ENCODE assay signal across 15 cellular contexts in genomic region chr16:67957622-67958021, GRCh38. TPM values are rescaled to one million over a fixed set of nuclear protein-coding genes. Genes with fewer than 3 reads are reported as not detected.
DNase-seq lines count a peak whose midpoint lies in the region; ATAC-seq, FAIRE-seq and TF ChIP-seq lines count a peak whose summit lies in the region.
"Had no signal": no experiment of that assay in that cellular context is flagged by ENCODE, and none has a peak within 500 bp of the region (broad histone marks: within the 10 kb centered on the region; RNA-seq: fewer than 3 reads in every experiment).

No MANE protein-coding gene starts in this region.

- H3K27ac ChIP-seq in HepG2 (ENCODE audit: extremely low read length, insufficient read depth, low read length) (no peak overlapping the region), right lobe of liver (no peak overlapping the region), gastrocnemius medialis (peak overlapping the region in 3 of 4 donors; percentile 87 to 95 (median 90))

- no peak for TF ChIP-seq RAD21 in HepG2 (CRISPR knock-in tag; IDR thresholded peaks at IDR 0.05)

- H3K4me3 ChIP-seq in HepG2 (replicated peaks in 1 of 3; ENCODE audit: insufficient read depth in 1 of 3, low read depth in 2 of 3, low read length in 3 of 3) (no peak overlapping the region), right lobe of liver (no peak overlapping the region), gastrocnemius medialis (no peak overlapping the region)

- H3K9me3 ChIP-seq in HepG2 (ENCODE audit: low read length) (no peaks in the 10 kb centered on the region), right lobe of liver (no peaks in the 10 kb centered on the region), gastrocnemius medialis (no peaks in the 10 kb centered on the region)
- H3K9me3 ChIP-seq: Caco-2 had no signal

- H3K27ac Mint-ChIP-seq in central memory CD8-positive, alpha-beta T cell (ENCODE audit: low read depth): peak overlapping the region; percentile 29

- intact Hi-C loops in HepG2 (cut with micrococcal nuclease; ENCODE audit: unreplicated experiment) (no loop called here), right lobe of liver (cut with DNase I) (no loop called here), gastrocnemius medialis (cut with DNase I; ENCODE audit: low total_unique reads) (loop anchor here (2.0 kb wide), 1 partner anchor 21 kb away; the partner anchor contains the start of gene PSMB10)

- no TSS peak for BruUV-seq in HepG2 (replicated peaks; lab: Mats Ljungman, UMichigan)

- no peak overlapping the region for H2AFZ ChIP-seq in HepG2 (ENCODE audit: low read length)

- peaks cover under 1% of the 10 kb centered on the region for H3K4me1 Mint-ChIP-seq in central memory CD8-positive, alpha-beta T cell

- ATAC-seq in HepG2 (no peak), right lobe of liver (no peak), gastrocnemius medialis (no peak)
- ATAC-seq in central memory CD8-positive, alpha-beta T cell (replicated peaks; ENCODE audit: extremely low read depth, poor library complexity, severe bottlenecking): no peak

- 98% methylated on average over 7 of the region's 9 CpGs for WGBS in HepG2 (ENCODE audit: low lambda C conversion rate)
- WGBS in right lobe of liver (ENCODE audit: insufficient coverage, low coverage, low lambda C conversion rate, missing lambda C conversion rate): no CpG with 5 or more reads among the region's 9 CpGs

- H3K4me1 ChIP-seq in HepG2 (ENCODE audit: insufficient read depth, low read length) (peaks cover 17% of the 10 kb centered on the region), right lobe of liver (peaks cover 0 to 30% (median 16%) of the 10 kb centered on the region in 4 donors), gastrocnemius medialis (peaks cover 44% of the 10 kb centered on the region in 2 donors)
- H3K4me1 ChIP-seq: Caco-2 had no signal

- H3K4me2 ChIP-seq in HepG2 (ENCODE audit: low read depth, low read length): no peak overlapping the region

- no peak for TF ChIP-seq CTCF in HepG2 (CRISPR knock-in tag; IDR thresholded peaks at IDR 0.05)
- no peak for TF ChIP-seq CTCF in right lobe of liver (IDR thresholded peaks at IDR 0.05)
- TF ChIP-seq CTCF in gastrocnemius medialis (IDR thresholded peaks at IDR 0.05 in 4 of 5, conservative IDR thresholded peaks at IDR 0.05 in 1 of 5): no peak

- H3K9ac ChIP-seq in HepG2 (ENCODE audit: insufficient read depth, low read depth, low read length): no peak overlapping the region

- H3K36me3 Mint-ChIP-seq in central memory CD8-positive, alpha-beta T cell (ENCODE audit: insufficient read depth): peaks cover 3% of the 10 kb centered on the region

- no peaks in the 10 kb centered on the region for H3K9me3 Mint-ChIP-seq in central memory CD8-positive, alpha-beta T cell
- H3K9me3 Mint-ChIP-seq: CD8-positive, alpha-beta memory T cell had no signal

- H3K36me3 ChIP-seq in HepG2 (replicated peaks in 1 of 2; ENCODE audit: control insufficient read depth in 1 of 2, insufficient read depth in 2 of 2, low read length in 2 of 2) (peaks cover 55 to 80% of the 10 kb centered on the region in 2 experiments), right lobe of liver (peaks cover 0 to 9% (median 3%) of the 10 kb centered on the region in 4 donors), gastrocnemius medialis (peaks cover 0 to 22% of the 10 kb centered on the region in 2 donors)

- no peak overlapping the region for H3K4me3 Mint-ChIP-seq in central memory CD8-positive, alpha-beta T cell
- H3K4me3 Mint-ChIP-seq: CD8-positive, alpha-beta memory T cell had no signal

- no peak for TF ChIP-seq EP300 in HepG2 (IDR thresholded peaks at IDR 0.05; ENCODE audit: low read depth in 2 of 2, low read length in 2 of 2)
- no peak for TF ChIP-seq EP300 in HepG2 (CRISPR knock-in tag; IDR thresholded peaks at IDR 0.05; ENCODE audit: borderline replicate concordance)

- no peak for FAIRE-seq in HepG2 (lab: Jason Lieb, UNC)
- FAIRE-seq: A204.1 had no signal

- POLR2A ChIA-PET in HepG2 (lab: Yijun Ruan, JAX): interaction anchor here (1.1 to 12.9 kb wide), 3 partner anchors 8 to 22 kb away, joined by 3 to 226 read pairs (median 16); partner anchors contain the start of gene LCAT

- H3K27me3 Mint-ChIP-seq in central memory CD8-positive, alpha-beta T cell: no peaks in the 10 kb centered on the region
- H3K27me3 Mint-ChIP-seq: CD8-positive, alpha-beta memory T cell had no signal

- H3K27me3 ChIP-seq in HepG2 (ENCODE audit: control insufficient read depth in 1 of 2, insufficient read depth in 2 of 2, low read length in 2 of 2) (no peaks in the 10 kb centered on the region), right lobe of liver (no peaks in the 10 kb centered on the region), gastrocnemius medialis (no peaks in the 10 kb centered on the region)

- H4K20me1 ChIP-seq in HepG2 (ENCODE audit: insufficient read depth, low read length): peaks cover 4% of the 10 kb centered on the region; the same call in 1 of the 2 replicates

- DNase-seq in HepG2 (ENCODE audit: low spot score): no peak
- no peak for DNase-seq in right lobe of liver
- DNase-seq in central memory CD8-positive, alpha-beta T cell (ENCODE audit: low spot score in 2 of 2): no peak
- no peak for DNase-seq in gastrocnemius medialis
- no peak for DNase-seq in DMS79 treated with DMSO at 0.1 percent for 48 hours (lab: John Stamatoyannopoulos, UW)
- no peak for DNase-seq in superior temporal gyrus (ENCODE audit: extremely low spot score)
- DNase-seq in central memory CD4-positive, alpha-beta T cell: no peak
- DNase-seq: Caco-2; CD8-positive, alpha-beta memory T cell; GF-D8; HCEC 1CT; IMR-90 had no signal

- in situ Hi-C loops in HepG2 (cut with HindIII; ENCODE audit: extremely low pct_ligation_motif_present, low pct_unique_long_range_greater_than_20kb) (no loop called here), gastrocnemius medialis (cut with MboI; ENCODE audit: low sequenced_read_pairs in 4 of 4) (no loop called here)

- peaks cover 11% of the 10 kb centered on the region for H3K79me2 ChIP-seq in HepG2 (ENCODE audit: insufficient read depth, low read length)

- CTCF ChIA-PET in HepG2 (lab: Yijun Ruan, JAX; ENCODE audit: low intra/inter-chr PET ratio, low total read pairs): no interaction called here

- TF ChIP-seq POLR2A in HepG2 (IDR thresholded peaks at IDR 0.05; ENCODE audit: insufficient read depth in 1 of 2, low read depth in 2 of 2, low read length in 2 of 2) (no peak; a peak in 1 of 4 replicates), right lobe of liver (IDR thresholded peaks at IDR 0.05) (no peak), gastrocnemius medialis (IDR thresholded peaks at IDR 0.05) (no peak)

RNA-seq across cellular contexts. Expression of gene SLC12A4, which starts 10.8 kb away (rescaled TPM):
- total RNA-seq in HepG2 (2016; rRNA removed; fragmentation: Illumina TruSeq; extraction: Trizol): 23.1 and 65.1 TPM in 2 replicates
- 26.9 and 34.0 TPM in 2 replicates for total RNA-seq in HepG2 (2016; cell fraction: cytosol; rRNA removed; fragmentation: Illumina TruSeq; extraction: Trizol; ENCODE audit: low read depth)
- total RNA-seq in HepG2 (2016; cell fraction: insoluble cytoplasmic fraction; rRNA removed; fragmentation: Illumina TruSeq; extraction: Trizol): 17.0 and 65.2 TPM in 2 replicates
- total RNA-seq in HepG2 (2016; cell fraction: membrane; rRNA removed; fragmentation: Illumina TruSeq; extraction: Trizol): 31.5 and 34.1 TPM in 2 replicates
- total RNA-seq in HepG2 (2016; cell fraction: nucleus; rRNA removed; fragmentation: Illumina TruSeq; extraction: Trizol): 87.0 and 109 TPM in 2 replicates
- polyA plus RNA-seq in HepG2 (2011; rRNA removed): 84.3 and 134 TPM in 2 replicates
- polyA plus RNA-seq in HepG2 (2011; cell fraction: cytosol; rRNA removed): 42.1 and 54.3 TPM in 2 replicates
- polyA plus RNA-seq in HepG2 (2011; cell fraction: nucleus; rRNA removed): 687 and 790 TPM in 2 replicates
- 66.6 and 79.4 TPM in 2 replicates for polyA plus RNA-seq in HepG2 (2012)
- 9.6 and 12.5 TPM in 2 replicates for polyA plus RNA-seq in HepG2 (2016; cell fraction: cytosol; fragmentation: Illumina TruSeq; extraction: Trizol; ENCODE audit: low read depth)
- polyA plus RNA-seq in HepG2 (2016; cell fraction: insoluble cytoplasmic fraction; fragmentation: Illumina TruSeq; extraction: Trizol; ENCODE audit: low read depth): 12.0 and 18.1 TPM in 2 replicates
- polyA plus RNA-seq in HepG2 (2016; cell fraction: membrane; fragmentation: Illumina TruSeq; extraction: Trizol; ENCODE audit: low read depth): 17.2 and 19.1 TPM in 2 replicates
- polyA plus RNA-seq in HepG2 (2016; cell fraction: nucleus; fragmentation: Illumina TruSeq; extraction: Trizol; ENCODE audit: insufficient read depth, low read depth): 253 and 270 TPM in 2 replicates
- 74.6 and 238 TPM in 2 replicates for polyA minus RNA-seq in HepG2 (2011; rRNA and poly(A)+ RNA removed; ENCODE audit: low replicate concordance)
- 48.3 and 54.6 TPM in 2 replicates for polyA minus RNA-seq in HepG2 (2011; cell fraction: cytosol; rRNA and poly(A)+ RNA removed)
- 152 and 193 TPM in 2 replicates for polyA minus RNA-seq in HepG2 (2011; cell fraction: nucleus; rRNA and poly(A)+ RNA removed)
- total RNA-seq in right lobe of liver: 10 to 100 TPM; 17.2 to 40.0 (median 21.9) TPM
- 10 to 100 TPM; 10.4 to 30.8 (median 15.8) TPM for total RNA-seq in gastrocnemius medialis

RNA-seq across cellular contexts. Expression of gene LCAT, which starts 13.7 kb away (rescaled TPM):
- total RNA-seq in HepG2 (2016; rRNA removed; fragmentation: Illumina TruSeq; extraction: Trizol): 13.2 and 36.1 TPM in 2 replicates
- total RNA-seq in HepG2 (2016; cell fraction: cytosol; rRNA removed; fragmentation: Illumina TruSeq; extraction: Trizol; ENCODE audit: low read depth): 21.4 and 35.2 TPM in 2 replicates
- 15.3 and 43.4 TPM in 2 replicates for total RNA-seq in HepG2 (2016; cell fraction: insoluble cytoplasmic fraction; rRNA removed; fragmentation: Illumina TruSeq; extraction: Trizol)
- total RNA-seq in HepG2 (2016; cell fraction: membrane; rRNA removed; fragmentation: Illumina TruSeq; extraction: Trizol): 28.1 and 30.3 TPM in 2 replicates
- 38.4 and 54.9 TPM in 2 replicates for total RNA-seq in HepG2 (2016; cell fraction: nucleus; rRNA removed; fragmentation: Illumina TruSeq; extraction: Trizol)
- 38.9 and 46.0 TPM in 2 replicates for polyA plus RNA-seq in HepG2 (2011; rRNA removed)
- 19.5 and 23.4 TPM in 2 replicates for polyA plus RNA-seq in HepG2 (2011; cell fraction: cytosol; rRNA removed)
- 217 and 291 TPM in 2 replicates for polyA plus RNA-seq in HepG2 (2011; cell fraction: nucleus; rRNA removed)
- 56.2 and 59.4 TPM in 2 replicates for polyA plus RNA-seq in HepG2 (2012)
- polyA plus RNA-seq in HepG2 (2016; cell fraction: cytosol; fragmentation: Illumina TruSeq; extraction: Trizol; ENCODE audit: low read depth): 28.0 and 29.1 TPM in 2 replicates
- 16.8 and 22.2 TPM in 2 replicates for polyA plus RNA-seq in HepG2 (2016; cell fraction: insoluble cytoplasmic fraction; fragmentation: Illumina TruSeq; extraction: Trizol; ENCODE audit: low read depth)
- polyA plus RNA-seq in HepG2 (2016; cell fraction: membrane; fragmentation: Illumina TruSeq; extraction: Trizol; ENCODE audit: low read depth): 27.6 and 33.3 TPM in 2 replicates
- 213 and 231 TPM in 2 replicates for polyA plus RNA-seq in HepG2 (2016; cell fraction: nucleus; fragmentation: Illumina TruSeq; extraction: Trizol; ENCODE audit: insufficient read depth, low read depth)
- polyA minus RNA-seq in HepG2 (2011; rRNA and poly(A)+ RNA removed; ENCODE audit: low replicate concordance): 3.9 and 39.1 TPM in 2 replicates
- polyA minus RNA-seq in HepG2 (2011; cell fraction: cytosol; rRNA and poly(A)+ RNA removed): 12.8 and 12.9 TPM in 2 replicates
- polyA minus RNA-seq in HepG2 (2011; cell fraction: nucleus; rRNA and poly(A)+ RNA removed): 24.2 and 31.6 TPM in 2 replicates
- total RNA-seq in right lobe of liver: 100 to 1,000 TPM in 4 of 6 experiments, 10 to 100 TPM in 2; 29.4 to 207 (median 137) TPM
- 10 to 100 TPM in 1 of 4 donors, 1 to 10 TPM in 3; 2.5 to 18.7 (median 3.5) TPM for total RNA-seq in gastrocnemius medialis

RNA-seq across cellular contexts. Expression of gene PSMB10, which starts 21.0 kb away (rescaled TPM):
- 65.9 and 71.3 TPM in 2 replicates for total RNA-seq in HepG2 (2016; rRNA removed; fragmentation: Illumina TruSeq; extraction: Trizol)
- 135 and 146 TPM in 2 replicates for total RNA-seq in HepG2 (2016; cell fraction: cytosol; rRNA removed; fragmentation: Illumina TruSeq; extraction: Trizol; ENCODE audit: low read depth)
- total RNA-seq in HepG2 (2016; cell fraction: insoluble cytoplasmic fraction; rRNA removed; fragmentation: Illumina TruSeq; extraction: Trizol): 68.9 and 72.1 TPM in 2 replicates
- 107 and 122 TPM in 2 replicates for total RNA-seq in HepG2 (2016; cell fraction: membrane; rRNA removed; fragmentation: Illumina TruSeq; extraction: Trizol)
- total RNA-seq in HepG2 (2016; cell fraction: nucleus; rRNA removed; fragmentation: Illumina TruSeq; extraction: Trizol): 28.4 and 28.5 TPM in 2 replicates
- polyA plus RNA-seq in HepG2 (2011; rRNA removed): 12.7 and 17.8 TPM in 2 replicates
- polyA plus RNA-seq in HepG2 (2011; cell fraction: cytosol; rRNA removed): 15.3 and 32.0 TPM in 2 replicates
- 23.8 and 27.0 TPM in 2 replicates for polyA plus RNA-seq in HepG2 (2011; cell fraction: nucleus; rRNA removed)
- 20.6 and 20.8 TPM in 2 replicates for polyA plus RNA-seq in HepG2 (2012)
- polyA plus RNA-seq in HepG2 (2016; cell fraction: cytosol; fragmentation: Illumina TruSeq; extraction: Trizol; ENCODE audit: low read depth): 128 and 158 TPM in 2 replicates
- 65.0 and 66.8 TPM in 2 replicates for polyA plus RNA-seq in HepG2 (2016; cell fraction: insoluble cytoplasmic fraction; fragmentation: Illumina TruSeq; extraction: Trizol; ENCODE audit: low read depth)
- 86.7 and 90.6 TPM in 2 replicates for polyA plus RNA-seq in HepG2 (2016; cell fraction: membrane; fragmentation: Illumina TruSeq; extraction: Trizol; ENCODE audit: low read depth)
- 32.5 and 33.1 TPM in 2 replicates for polyA plus RNA-seq in HepG2 (2016; cell fraction: nucleus; fragmentation: Illumina TruSeq; extraction: Trizol; ENCODE audit: insufficient read depth, low read depth)
- polyA minus RNA-seq in HepG2 (2011; rRNA and poly(A)+ RNA removed; ENCODE audit: low replicate concordance): 16.1 and 17.6 TPM in 2 replicates
- polyA minus RNA-seq in HepG2 (2011; cell fraction: cytosol; rRNA and poly(A)+ RNA removed): 5.4 and 12.7 TPM in 2 replicates
- 7.2 and 9.8 TPM in 2 replicates for polyA minus RNA-seq in HepG2 (2011; cell fraction: nucleus; rRNA and poly(A)+ RNA removed)
- 10 to 100 TPM; 19.0 to 39.6 (median 22.7) TPM for total RNA-seq in right lobe of liver
- total RNA-seq in gastrocnemius medialis: 10 to 100 TPM; 18.3 to 41.4 (median 23.9) TPM

RNA-seq across cellular contexts. Expression of gene DPEP3, which starts 22.7 kb away (rescaled TPM):
- not detected in 2 replicates for total RNA-seq in HepG2 (2016; rRNA removed; fragmentation: Illumina TruSeq; extraction: Trizol)
- not detected in 2 replicates for total RNA-seq in HepG2 (2016; cell fraction: cytosol; rRNA removed; fragmentation: Illumina TruSeq; extraction: Trizol; ENCODE audit: low read depth)
- not detected in 2 replicates for total RNA-seq in HepG2 (2016; cell fraction: insoluble cytoplasmic fraction; rRNA removed; fragmentation: Illumina TruSeq; extraction: Trizol)
- not detected in 2 replicates for total RNA-seq in HepG2 (2016; cell fraction: membrane; rRNA removed; fragmentation: Illumina TruSeq; extraction: Trizol)
- not detected in 2 replicates for total RNA-seq in HepG2 (2016; cell fraction: nucleus; rRNA removed; fragmentation: Illumina TruSeq; extraction: Trizol)
- polyA plus RNA-seq in HepG2 (2011; rRNA removed): not detected in 2 replicates
- polyA plus RNA-seq in HepG2 (2011; cell fraction: cytosol; rRNA removed): not detected in 2 replicates
- polyA plus RNA-seq in HepG2 (2011; cell fraction: nucleus; rRNA removed): not detected in 2 replicates
- not detected in 2 replicates for polyA plus RNA-seq in HepG2 (2012)
- polyA plus RNA-seq in HepG2 (2016; cell fraction: cytosol; fragmentation: Illumina TruSeq; extraction: Trizol; ENCODE audit: low read depth): not detected in 2 replicates
- polyA plus RNA-seq in HepG2 (2016; cell fraction: insoluble cytoplasmic fraction; fragmentation: Illumina TruSeq; extraction: Trizol; ENCODE audit: low read depth): not detected in 2 replicates
- polyA plus RNA-seq in HepG2 (2016; cell fraction: membrane; fragmentation: Illumina TruSeq; extraction: Trizol; ENCODE audit: low read depth): not detected in 2 replicates
- not detected in 2 replicates for polyA plus RNA-seq in HepG2 (2016; cell fraction: nucleus; fragmentation: Illumina TruSeq; extraction: Trizol; ENCODE audit: insufficient read depth, low read depth)
- polyA minus RNA-seq in HepG2 (2011; rRNA and poly(A)+ RNA removed; ENCODE audit: low replicate concordance): not detected in 2 replicates
- not detected in 2 replicates for polyA minus RNA-seq in HepG2 (2011; cell fraction: cytosol; rRNA and poly(A)+ RNA removed)
- not detected in 2 replicates for polyA minus RNA-seq in HepG2 (2011; cell fraction: nucleus; rRNA and poly(A)+ RNA removed)
- total RNA-seq in right lobe of liver: under 1 TPM in 1 of 6 experiments, not detected in 5; 0.10 TPM
- not detected for total RNA-seq in gastrocnemius medialis
- total RNA-seq: Caco-2, H4, IMR-90 had no signal
- polyA plus RNA-seq: BJ, IMR-90 had no signal

RNA-seq across cellular contexts. Expression of gene CTRL, which starts 26.0 kb away (rescaled TPM):
- total RNA-seq in HepG2 (2016; rRNA removed; fragmentation: Illumina TruSeq; extraction: Trizol) (1.1 and 2.7 TPM in 2 replicates), right lobe of liver (under 1 TPM in 3 of 6 experiments, not detected in 3; 0.12 to 0.49 (median 0.44) TPM), gastrocnemius medialis (under 1 TPM in 1 of 4 donors, not detected in 3; 0.27 TPM)
- total RNA-seq in HepG2 (2016; cell fraction: cytosol; rRNA removed; fragmentation: Illumina TruSeq; extraction: Trizol; ENCODE audit: low read depth): 1.7 and 2.0 TPM in 2 replicates
- 1.9 and 2.5 TPM in 2 replicates for total RNA-seq in HepG2 (2016; cell fraction: insoluble cytoplasmic fraction; rRNA removed; fragmentation: Illumina TruSeq; extraction: Trizol)
- total RNA-seq in HepG2 (2016; cell fraction: membrane; rRNA removed; fragmentation: Illumina TruSeq; extraction: Trizol): 2.8 and 4.0 TPM in 2 replicates
- 2.4 and 3.4 TPM in 2 replicates for total RNA-seq in HepG2 (2016; cell fraction: nucleus; rRNA removed; fragmentation: Illumina TruSeq; extraction: Trizol)
- 1.7 and 1.9 TPM in 2 replicates for polyA plus RNA-seq in HepG2 (2011; rRNA removed)
- 0.82 and 1.1 TPM in 2 replicates for polyA plus RNA-seq in HepG2 (2011; cell fraction: cytosol; rRNA removed)
- 8.1 and 10.3 TPM in 2 replicates for polyA plus RNA-seq in HepG2 (2011; cell fraction: nucleus; rRNA removed)
- polyA plus RNA-seq in HepG2 (2012): 0.86 and 2.7 TPM in 2 replicates
- polyA plus RNA-seq in HepG2 (2016; cell fraction: cytosol; fragmentation: Illumina TruSeq; extraction: Trizol; ENCODE audit: low read depth): 2.1 and 2.2 TPM in 2 replicates
- polyA plus RNA-seq in HepG2 (2016; cell fraction: insoluble cytoplasmic fraction; fragmentation: Illumina TruSeq; extraction: Trizol; ENCODE audit: low read depth): 0.96 and 3.6 TPM in 2 replicates
- 1.7 and 2.4 TPM in 2 replicates for polyA plus RNA-seq in HepG2 (2016; cell fraction: membrane; fragmentation: Illumina TruSeq; extraction: Trizol; ENCODE audit: low read depth)
- 6.3 and 7.8 TPM in 2 replicates for polyA plus RNA-seq in HepG2 (2016; cell fraction: nucleus; fragmentation: Illumina TruSeq; extraction: Trizol; ENCODE audit: insufficient read depth, low read depth)
- polyA minus RNA-seq in HepG2 (2011; rRNA and poly(A)+ RNA removed; ENCODE audit: low replicate concordance): 1.8 and 2.2 TPM in 2 replicates
- polyA minus RNA-seq in HepG2 (2011; cell fraction: cytosol; rRNA and poly(A)+ RNA removed): not detected in 2 replicates
- 0.90 and 2.0 TPM in 2 replicates for polyA minus RNA-seq in HepG2 (2011; cell fraction: nucleus; rRNA and poly(A)+ RNA removed)

Comparison
In these comparisons a context has a peak if more than half of its experiments do, and no peak if none do; other contexts are left out.
1. H3K27ac ChIP-seq: peak in gastrocnemius medialis (3 of 4); none in HepG2 (single experiment) and right lobe of liver (0 of 3).